23 cellular contexts compared by ENCODE assay signal in the genomic region with DNA sequence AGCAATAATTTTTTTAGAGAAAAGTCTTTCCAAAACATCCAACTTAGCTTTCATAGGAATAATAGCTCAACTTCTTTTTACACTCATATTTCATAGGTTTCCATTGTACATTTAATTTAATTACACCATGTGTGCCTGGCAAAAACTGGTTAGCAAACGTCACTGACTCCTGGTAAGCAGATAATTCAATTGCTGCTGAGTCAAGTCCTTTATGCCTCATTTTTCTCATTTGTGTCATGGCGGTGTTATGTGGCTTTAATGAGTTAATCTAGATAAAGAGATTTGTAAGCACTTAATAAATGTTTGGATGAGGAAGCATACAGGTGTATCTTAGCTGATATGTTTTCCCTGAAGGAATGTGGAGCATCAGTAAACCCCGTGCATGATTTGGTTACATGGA. TPM values are rescaled to one million over a fixed set of nuclear protein-coding genes. Genes with fewer than 3 reads are reported as not detected.
DNase-seq lines count a peak whose midpoint lies in the region; ATAC-seq, FAIRE-seq and TF ChIP-seq lines count a peak whose summit lies in the region.
"Had no signal": no experiment of that assay in that cellular context is flagged by ENCODE, and none has a peak within 500 bp of the region (broad histone marks: within the 10 kb centered on the region; RNA-seq: fewer than 3 reads in every experiment).

No MANE protein-coding gene starts in this region.

- H3K4me3 ChIP-seq in bronchial epithelial cell (ENCODE audit: low read depth, low read length) = no peak overlapping the region
- no peak overlapping the region for H3K4me3 ChIP-seq in gastrocnemius medialis

- H3K4me1 ChIP-seq in gastrocnemius medialis = no peaks in the 10 kb centered on the region

- H3K9me3 ChIP-seq in gastrocnemius medialis = no peaks in the 10 kb centered on the region

- TF ChIP-seq POLR2A in gastrocnemius medialis (IDR thresholded peaks at IDR 0.05) = no peak

- in situ Hi-C loops in gastrocnemius medialis (cut with MboI; ENCODE audit: low sequenced_read_pairs in 4 of 4) = no loop called here

- H3K27me3 ChIP-seq in bronchial epithelial cell (ENCODE audit: control insufficient read depth, insufficient read depth, low read length) (no peaks in the 10 kb centered on the region), gastrocnemius medialis (no peaks in the 10 kb centered on the region)

- H3K27ac ChIP-seq in substantia nigra (ENCODE audit: low read depth, low read length, poor library complexity, severe bottlenecking) (no peak overlapping the region), gastrocnemius medialis (no peak overlapping the region)
- H3K27ac ChIP-seq: RWPE1 had no signal

- no peaks in the 10 kb centered on the region for H3K36me3 ChIP-seq in bronchial epithelial cell (ENCODE audit: control insufficient read depth, insufficient read depth, low read length)
- H3K36me3 ChIP-seq in gastrocnemius medialis = no peaks in the 10 kb centered on the region

- intact Hi-C loops in gastrocnemius medialis (cut with DNase I; ENCODE audit: low total_unique reads) = no loop called here

- TF ChIP-seq CTCF in bronchial epithelial cell (IDR thresholded peaks at IDR 0.05; ENCODE audit: insufficient read depth, low read length, severe bottlenecking) (no peak), gastrocnemius medialis (IDR thresholded peaks at IDR 0.05 in 4 of 5, conservative IDR thresholded peaks at IDR 0.05 in 1 of 5) (no peak)

- no peak for FAIRE-seq in bronchial epithelial cell (lab: Jason Lieb, UNC)
- FAIRE-seq: A204.1, GM12891 had no signal

- no peak for ATAC-seq in gastrocnemius medialis

- DNase-seq in NCI-H82 (lab: John Stamatoyannopoulos, UW) (peak; percentile 41), NCI-H82 treated with DMSO at 0.1 percent for 48 hours (lab: John Stamatoyannopoulos, UW; ENCODE audit: unreplicated experiment) (no peak), NCI-H69 (lab: John Stamatoyannopoulos, UW) (peak; percentile 36), bronchial epithelial cell (ENCODE audit: low read depth) (peak; percentile 52), substantia nigra (lab: John Stamatoyannopoulos, UW) (no peak), gastrocnemius medialis (no peak), NCI-H524 (lab: John Stamatoyannopoulos, UW) (no peak), cerebellum (ENCODE audit: low spot score) (no peak)
- DNase-seq: DND-41, GOT3, HCEC 1CT, Karpas-422, MM.1S, NCI-H1092, NCI-H1436, NCI-H187 treated with DMSO at 0.1 percent for 48 hours, NCI-H2107, OCI-M1, SIG-M5, T-helper 1 cell had no signal

RNA-seq across cellular contexts. Expression of a gene that starts 41.2 kb away (rescaled TPM):
- 35.8 and 59.5 TPM in 2 replicates for total RNA-seq in bronchial epithelial cell
- total RNA-seq in gastrocnemius medialis = 10 to 100 TPM; 22.3 to 34.4 (median 27.9) TPM
- 109 TPM for total RNA-seq in cerebellum

Comparison
In these comparisons a context has a peak if more than half of its experiments do, and no peak if none do; other contexts are left out.
1. DNase-seq: peak in NCI-H82 (single experiment), NCI-H69 (single experiment) and bronchial epithelial cell (single experiment); none in NCI-H82 treated with DMSO at 0.1 percent for 48 hours (single experiment), substantia nigra (0 of 49), gastrocnemius medialis (0 of 2), NCI-H524 (0 of 2) and cerebellum (single experiment).